Comparison of ENCODE assay signal across 8 cellular contexts in the genomic region with DNA sequence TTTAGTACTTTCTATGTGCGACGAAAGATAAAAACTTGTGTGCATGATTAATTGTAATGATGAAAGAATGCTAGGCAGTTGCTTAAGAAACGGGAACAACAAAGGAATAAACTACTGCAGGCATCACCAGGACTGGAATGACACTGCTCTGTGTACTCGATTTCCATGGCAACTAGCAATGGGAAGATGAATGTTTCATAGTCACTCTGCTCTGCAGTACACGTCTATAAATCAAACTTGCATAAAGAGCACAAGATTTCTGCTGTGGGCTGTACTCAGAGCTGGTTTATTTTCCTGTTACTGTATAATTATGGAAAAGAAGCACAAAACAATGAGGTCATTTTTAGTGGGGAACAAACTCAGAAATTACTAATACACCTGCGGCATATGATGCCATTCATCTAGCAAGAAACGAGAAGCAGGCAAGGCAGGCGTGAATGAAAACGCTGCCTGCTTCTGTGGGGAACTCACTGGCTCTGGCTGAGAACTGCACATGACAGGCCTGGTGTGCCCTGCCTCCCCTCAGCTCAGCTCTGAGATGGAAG. TPM values are rescaled to one million over a fixed set of nuclear protein-coding genes. Genes with fewer than 3 reads are reported as not detected.
DNase-seq lines count a peak whose midpoint lies in the region; ATAC-seq, FAIRE-seq and TF ChIP-seq lines count a peak whose summit lies in the region.

No MANE protein-coding gene starts in this region.

- H3K27ac ChIP-seq in heart right ventricle (no peak overlapping the region), skin epidermis (peak overlapping the region in 13 of 21 experiments; percentile 20 to 78 (median 40))

- no peaks in the 10 kb centered on the region for H3K9me3 ChIP-seq in heart right ventricle

- peaks cover 0 to 14% (median 0%) of the 10 kb centered on the region in 9 donors for H3K4me1 ChIP-seq in heart right ventricle

- no peak for FAIRE-seq in D721Med (lab: Jason Lieb, UNC)

- TF ChIP-seq CTCF in HFF-Myc (IDR thresholded peaks at IDR 0.05; ENCODE audit: low read depth, low read length, missing control alignments): no peak
- no peak for TF ChIP-seq CTCF in heart right ventricle (IDR thresholded peaks at IDR 0.05)
- no peak for TF ChIP-seq CTCF in D721Med (IDR thresholded peaks at IDR 0.05; ENCODE audit: insufficient read depth, missing control alignments)

- 61 to 65% methylated on average over 9 of the region's 9 CpGs for WGBS in heart right ventricle, 2 donors

- DNase-seq in HFF-Myc (ENCODE audit: extremely low read depth, low read depth) (peak; percentile 71), SW480 (ENCODE audit: low spot score) (peak; percentile 21), heart right ventricle (peak in 1 of 2 donors; percentile 16), D721Med (ENCODE audit: insufficient read length, low spot score) (no peak), NCI-H510A (lab: John Stamatoyannopoulos, UW) (no peak), NCI-H82 (lab: John Stamatoyannopoulos, UW) (no peak)

- H3K27me3 ChIP-seq in heart right ventricle: no peaks in the 10 kb centered on the region

- intact Hi-C loops in heart right ventricle (cut with DNase I): loop anchor here in 4 of 10 donors (5.0 to 10.0 kb wide), 4 partner anchors 498 to 1248 kb away; a partner anchor contains a TSS

- no peak overlapping the region for H3K4me3 ChIP-seq in HFF-Myc (replicated peaks; ENCODE audit: low read depth, low read length)
- H3K4me3 ChIP-seq in heart right ventricle: no peak overlapping the region
- H3K4me3 ChIP-seq in skin epidermis: no peak overlapping the region

- ATAC-seq in heart right ventricle (peak in 7 of 8 donors; percentile 52 to 84 (median 62)), GM19397 (IDR thresholded peaks at IDR 0.05; ENCODE audit: unreplicated experiment) (no peak)

- H3K36me3 ChIP-seq in heart right ventricle: no peaks in the 10 kb centered on the region

RNA-seq across cellular contexts. Expression of a gene that starts 41.8 kb away (rescaled TPM):
- 1 to 10 TPM; 2.4 to 6.7 (median 3.6) TPM for total RNA-seq in heart right ventricle
- polyA plus RNA-seq in heart right ventricle: 1 to 10 TPM in 1 of 2 donors, under 1 TPM in 1; 0.95 to 2.9 TPM

RNA-seq across cellular contexts. Expression of a gene that starts 43.0 kb away (rescaled TPM):
- 1 to 10 TPM; 1.4 to 7.1 (median 3.6) TPM for total RNA-seq in heart right ventricle
- polyA plus RNA-seq in heart right ventricle: 1 to 10 TPM in 1 of 2 donors, under 1 TPM in 1; 0.80 to 3.1 TPM

Comparison
In these comparisons a context has a peak if more than half of its experiments do, and no peak if none do; other contexts are left out.
1. DNase-seq: peak in HFF-Myc (single experiment) and SW480 (single experiment); none in D721Med (single experiment), NCI-H510A (single experiment) and NCI-H82 (single experiment).
2. H3K27ac ChIP-seq: peak in skin epidermis (13 of 21); none in heart right ventricle (0 of 10).